Comparison of ENCODE assay signal across 8 cellular contexts in genomic region chr1:151540982-151541377, GRCh38. TPM values are rescaled to one million over a fixed set of nuclear protein-coding genes. Genes with fewer than 3 reads are reported as not detected.
DNase-seq lines count a peak whose midpoint lies in the region; ATAC-seq, FAIRE-seq and TF ChIP-seq lines count a peak whose summit lies in the region.

No MANE protein-coding gene starts in this region.

- intact Hi-C loops in CD4-positive, alpha-beta memory T cell (cut with micrococcal nuclease), result loop anchor here (2.0 to 10.0 kb wide), 3 partner anchors 30 to 454 kb away; partner anchors contain the start of genes CGN, POGZ and S100A10
- intact Hi-C loops in GM12878 (cut with micrococcal nuclease; ENCODE audit: unreplicated experiment), result no loop called here

- H3K4me3 Mint-ChIP-seq in CD4-positive, alpha-beta memory T cell, result peak overlapping the region; percentile 95 to 98 (median 96)

- H3K9ac ChIP-seq in HUES64 (ENCODE audit: low read depth, low read length), result peak overlapping the region; percentile 65
- H3K9ac ChIP-seq in GM12878 (ENCODE audit: control insufficient read depth, insufficient read depth, low read length), result 0 out of 2 replicates have a peak overlapping the region, but pooled peaks have one; percentile 19

- in situ Hi-C loops in GM12878 (cut with MboI), result no loop called here

- WGBS in HUES64, result 1% methylated on average over 9 of the region's 13 CpGs
- 25% methylated on average over 13 of the region's 13 CpGs for WGBS in GM12878 (ENCODE audit: insufficient coverage, insufficient replicate concordance, low lambda C conversion rate, missing lambda C conversion rate)
- 19% methylated on average over 12 of the region's 13 CpGs for WGBS in suprapubic skin

- POLR2A ChIA-PET in CD4-positive, alpha-beta memory T cell (lab: Charles Lee; ENCODE audit: partially characterized antibody), result interaction anchor here (1.0 to 1.5 kb wide), 3 partner anchors 8 to 97 kb away, joined by 3 to 4 read pairs (median 4); partner anchors contain the start of gene CGN
- POLR2A ChIA-PET in GM12878 (lab: Charles Lee), result interaction anchor here (0.6 kb wide), 1 partner anchor 12 kb away, joined by 3 read pairs; no protein-coding TSS in a partner anchor

- TF ChIP-seq EP300 in GM12878 (IDR thresholded peaks at IDR 0.05; ENCODE audit: borderline replicate concordance in 1 of 2, control insufficient read depth in 1 of 2, low read depth in 2 of 2, low read length in 2 of 2), result no peak
- TF ChIP-seq EP300 in suprapubic skin (IDR thresholded peaks at IDR 0.05), result no peak

- H3K9me3 ChIP-seq in CD4-positive, alpha-beta memory T cell (ENCODE audit: control insufficient read depth in 1 of 2, low read length in 2 of 2), result no peaks in the 10 kb centered on the region
- H3K9me3 ChIP-seq in HUES64 (ENCODE audit: insufficient read depth, low read depth, low read length) (no peaks in the 10 kb centered on the region), GM12878 (replicated peaks; ENCODE audit: control insufficient read depth, insufficient read depth, low read length) (no peaks in the 10 kb centered on the region), suprapubic skin (no peaks in the 10 kb centered on the region)

- peaks cover 0 to 5% of the 10 kb centered on the region in 2 donors for H3K36me3 Mint-ChIP-seq in CD4-positive, alpha-beta memory T cell

- H3K4me1 ChIP-seq in CD4-positive, alpha-beta memory T cell (ENCODE audit: insufficient read depth, low read length), result peaks cover 18% of the 10 kb centered on the region
- H3K4me1 ChIP-seq in HUES64 (ENCODE audit: insufficient read depth, low read length) (peaks cover 15% of the 10 kb centered on the region), GM12878 (ENCODE audit: control insufficient read depth, insufficient read depth, low read length) (peaks cover 13% of the 10 kb centered on the region), suprapubic skin (peaks cover 42% of the 10 kb centered on the region)

- H3K79me2 ChIP-seq in GM12878 (ENCODE audit: control insufficient read depth, insufficient read depth, low read length), result no peaks in the 10 kb centered on the region

- TF ChIP-seq CTCF in GM12878 (IDR thresholded peaks at IDR 0.05 in 2 of 3, conservative IDR thresholded peaks at IDR 0.05 in 1 of 3; ENCODE audit: control insufficient read depth in 2 of 3, extremely low read depth in 1 of 3, insufficient read depth in 1 of 3, low read depth in 3 of 3, low read length in 3 of 3) (no peak), kidney epithelial cell (IDR thresholded peaks at IDR 0.05; ENCODE audit: insufficient read depth, low read length, poor library complexity, severe bottlenecking) (no peak), suprapubic skin (IDR thresholded peaks at IDR 0.05) (no peak)

- RAD21 ChIA-PET in GM12878 (lab: Charles Lee; ENCODE audit: unreplicated experiment), result no interaction called here

- H3K4me3 ChIP-seq in CD4-positive, alpha-beta memory T cell (ENCODE audit: low read length in 2 of 2), result peak overlapping the region; percentile 50 to 62
- H3K4me3 ChIP-seq in HUES64 (ENCODE audit: low read length) (peak overlapping the region; percentile 81), GM12878 (peak overlapping the region; percentile 59; the same call in 1 of the 2 replicates), kidney epithelial cell (ENCODE audit: low read depth, low read length) (peak overlapping the region; percentile 79), suprapubic skin (peak overlapping the region; percentile 75)

- CTCF ChIA-PET in CD4-positive, alpha-beta memory T cell (lab: Charles Lee; ENCODE audit: partially characterized antibody), result interaction anchor here (0.9 kb wide), 1 partner anchor 53 kb away, joined by 3 read pairs; no protein-coding TSS in a partner anchor
- CTCF ChIA-PET in GM12878 (lab: Yijun Ruan, JAX), result no interaction called here

- peak overlapping the region; percentile 61 for H2AFZ ChIP-seq in GM12878 (ENCODE audit: control insufficient read depth, low read depth, low read length)

- H3K27me3 ChIP-seq in CD4-positive, alpha-beta memory T cell (ENCODE audit: insufficient read depth, low read length), result no peaks in the 10 kb centered on the region
- no peaks in the 10 kb centered on the region for H3K27me3 ChIP-seq in HUES64 (ENCODE audit: insufficient read depth, low read length)
- H3K27me3 ChIP-seq in GM12878 (replicated peaks in 1 of 2; ENCODE audit: control insufficient read depth in 2 of 2, insufficient read depth in 2 of 2, low read length in 1 of 2), result peaks cover 4 to 5% of the 10 kb centered on the region in 2 experiments
- H3K27me3 ChIP-seq in kidney epithelial cell (ENCODE audit: control insufficient read depth, insufficient read depth, low read length), result no peaks in the 10 kb centered on the region
- no peaks in the 10 kb centered on the region for H3K27me3 ChIP-seq in suprapubic skin

- H3K4me1 Mint-ChIP-seq in CD4-positive, alpha-beta memory T cell, result peaks cover 8 to 26% (median 19%) of the 10 kb centered on the region in 4 donors

- no peak for FAIRE-seq in GM12878 (lab: Jason Lieb, UNC)

- H3K36me3 ChIP-seq in CD4-positive, alpha-beta memory T cell (ENCODE audit: insufficient read depth, low read length), result no peaks in the 10 kb centered on the region
- H3K36me3 ChIP-seq in HUES64 (ENCODE audit: insufficient read depth, low read length) (peaks cover 24% of the 10 kb centered on the region), GM12878 (ENCODE audit: control insufficient read depth in 2 of 2, insufficient read depth in 2 of 2, low read length in 1 of 2) (no peaks in the 10 kb centered on the region), kidney epithelial cell (ENCODE audit: control insufficient read depth, insufficient read depth, low read length) (no peaks in the 10 kb centered on the region), suprapubic skin (no peaks in the 10 kb centered on the region)

- TF ChIP-seq RAD21 in GM12878 (IDR thresholded peaks at IDR 0.05; ENCODE audit: insufficient read depth, low read depth, low read length), result no peak

- no TSS peak for BruUV-seq in GM12878 (replicated peaks; lab: Mats Ljungman, UMichigan)

- TF ChIP-seq POLR2A in GM12878 (IDR thresholded peaks at IDR 0.05; ENCODE audit: low read depth, low read length) (no peak), suprapubic skin (IDR thresholded peaks at IDR 0.05) (no peak)

- H3K4me2 ChIP-seq in GM12878 (ENCODE audit: control insufficient read depth, insufficient read depth), result peak overlapping the region; percentile 90

- H3K27ac ChIP-seq in CD4-positive, alpha-beta memory T cell (ENCODE audit: low read depth, low read length), result peak overlapping the region; percentile 57
- no peak overlapping the region for H3K27ac ChIP-seq in HUES64 (ENCODE audit: low read depth, low read length)
- H3K27ac ChIP-seq in GM12878 (ENCODE audit: control insufficient read depth, insufficient read depth), result no peak overlapping the region
- peak overlapping the region; percentile 87 for H3K27ac ChIP-seq in suprapubic skin

- no peaks in the 10 kb centered on the region for H4K20me1 ChIP-seq in GM12878 (ENCODE audit: control insufficient read depth, insufficient read depth)

- peak overlapping the region in 6 of 7 donors; percentile 46 to 97 (median 93) for H3K27ac Mint-ChIP-seq in CD4-positive, alpha-beta memory T cell

- H3K27me3 Mint-ChIP-seq in CD4-positive, alpha-beta memory T cell, result no peaks in the 10 kb centered on the region

- SMC1A ChIA-PET in GM12878 (lab: Charles Lee; ENCODE audit: uncharacterized antibody, unreplicated experiment), result interaction anchor here (1.5 kb wide), 1 partner anchor 45 kb away, joined by 4 read pairs; no protein-coding TSS in a partner anchor

- DNase-seq in CD4-positive, alpha-beta memory T cell, result no peak
- DNase-seq in GM12878 (ENCODE audit: low read depth, low spot score) (no peak), kidney epithelial cell (ENCODE audit: low read depth) (no peak), suprapubic skin (ENCODE audit: low spot score in 2 of 2) (peak in 1 of 2 donors; percentile 79)

- no peak for ATAC-seq in GM12878
- no peak for ATAC-seq in activated CD4-positive, CD25-positive, alpha-beta regulatory T cell treated with anti-CD3 and anti-CD28 coated beads, Interleukin-2, amount 50 U/mL, for 24 hours
- ATAC-seq in HG03108 (IDR thresholded peaks at IDR 0.05; ENCODE audit: unreplicated experiment), result no peak
- ATAC-seq in GM19455 (IDR thresholded peaks at IDR 0.05; ENCODE audit: unreplicated experiment), result no peak

- no peaks in the 10 kb centered on the region for H3K9me3 Mint-ChIP-seq in CD4-positive, alpha-beta memory T cell

RNA-seq across cellular contexts. Expression of gene TUFT1, which starts 0.9 kb away (rescaled TPM):
- total RNA-seq in CD4-positive, alpha-beta memory T cell, result 1 to 10 TPM; 3.5 to 4.4 TPM
- polyA plus RNA-seq in CD4-positive, alpha-beta memory T cell, result 1 to 10 TPM; 5.0 to 5.3 TPM
- polyA plus RNA-seq in HUES64 (2013, experiment 1 of 2), result 5.5 TPM
- polyA plus RNA-seq in HUES64 (2013, experiment 2 of 2), result 6.3 TPM
- not detected in 2 replicates for total RNA-seq in GM12878 (2013; cell fraction: nucleolus; rRNA removed)
- total RNA-seq in GM12878 (2014; rRNA removed) (2.7 and 4.3 TPM in 2 replicates), GM12878 (2014; rRNA removed; fragmentation: Illumina TruSeq; extraction: Trizol) (2.9 and 3.2 TPM in 2 replicates), GM12878 (2021) (2.6 and 4.1 TPM in 2 replicates), kidney epithelial cell (69.1 and 74.4 TPM in 2 replicates), suprapubic skin (100 to 1,000 TPM in 1 of 4 donors, 10 to 100 TPM in 3; 83.4 to 121 (median 91.5) TPM)
- polyA plus RNA-seq in GM12878 (2011; ENCODE audit: low read depth), result 0.83 TPM
- polyA plus RNA-seq in GM12878 (2011; rRNA removed) (0.08 TPM in 1 of 2 replicates, not detected in the other), GM12878 (2014; fragmentation: Illumina TruSeq; extraction: Trizol) (3.6 and 4.0 TPM in 2 replicates), GM12878 (2014; fragmentation: Nextera tagmentation; extraction: Ambion mirVana) (1 to 10 TPM; 3.7 to 4.3 TPM), GM12878 (2014; rRNA removed) (3.2 and 4.0 TPM in 2 replicates), GM12878 (2016; fragmentation: Nextera tagmentation; extraction: Ambion mirVana) (1 to 10 TPM; 2.2 to 2.8 TPM)
- 0.05 and 0.15 TPM in 2 replicates for polyA plus RNA-seq in GM12878 (2011; cell fraction: cytosol; rRNA removed)
- 0.10 TPM in 1 of 2 replicates, not detected in the other for polyA plus RNA-seq in GM12878 (2011; cell fraction: nucleus; rRNA removed)
- 1.6 and 1.9 TPM in 2 replicates for polyA plus RNA-seq in GM12878 (2012)
- polyA minus RNA-seq in GM12878 (2011; rRNA and poly(A)+ RNA removed), result 0.31 TPM in 1 of 2 replicates, not detected in the other
- polyA minus RNA-seq in GM12878 (2011; cell fraction: cytosol; rRNA and poly(A)+ RNA removed), result 0.42 TPM in 1 of 2 replicates, not detected in the other
- polyA minus RNA-seq in GM12878 (2011; cell fraction: nucleus; rRNA and poly(A)+ RNA removed), result not detected in 2 replicates

RNA-seq across cellular contexts. Expression of gene CGN, which starts 29.8 kb away (rescaled TPM):
- 1 to 10 TPM in 1 of 2 experiments, under 1 TPM in 1; 0.81 to 1.4 TPM for total RNA-seq in CD4-positive, alpha-beta memory T cell
- 1 to 10 TPM in 1 of 2 donors, not detected in 1; 1.0 TPM for polyA plus RNA-seq in CD4-positive, alpha-beta memory T cell
- 15.1 TPM for polyA plus RNA-seq in HUES64 (2013, experiment 1 of 2)
- 16.2 TPM for polyA plus RNA-seq in HUES64 (2013, experiment 2 of 2)
- 1.6 and 4.0 TPM in 2 replicates for total RNA-seq in GM12878 (2013; cell fraction: nucleolus; rRNA removed)
- total RNA-seq in GM12878 (2014; rRNA removed) (2.9 and 3.9 TPM in 2 replicates), GM12878 (2014; rRNA removed; fragmentation: Illumina TruSeq; extraction: Trizol) (2.7 and 3.0 TPM in 2 replicates), GM12878 (2021) (6.5 and 6.6 TPM in 2 replicates), kidney epithelial cell (23.6 and 29.3 TPM in 2 replicates), suprapubic skin (10 to 100 TPM; 37.9 to 62.4 (median 41.7) TPM)
- 0.96 TPM for polyA plus RNA-seq in GM12878 (2011; ENCODE audit: low read depth)
- polyA plus RNA-seq in GM12878 (2011; rRNA removed) (0.11 and 0.20 TPM in 2 replicates), GM12878 (2014; fragmentation: Illumina TruSeq; extraction: Trizol) (6.0 and 6.5 TPM in 2 replicates), GM12878 (2014; fragmentation: Nextera tagmentation; extraction: Ambion mirVana) (1 to 10 TPM in 1 of 2 experiments, under 1 TPM in 1; 0.47 to 1.8 TPM), GM12878 (2014; rRNA removed) (3.8 and 3.9 TPM in 2 replicates), GM12878 (2016; fragmentation: Nextera tagmentation; extraction: Ambion mirVana) (1 to 10 TPM; 4.1 to 5.0 TPM)
- polyA plus RNA-seq in GM12878 (2011; cell fraction: cytosol; rRNA removed), result 0.01 and 0.10 TPM in 2 replicates
- polyA plus RNA-seq in GM12878 (2011; cell fraction: nucleus; rRNA removed), result 0.31 and 0.82 TPM in 2 replicates
- polyA plus RNA-seq in GM12878 (2012), result 1.7 and 1.8 TPM in 2 replicates
- polyA minus RNA-seq in GM12878 (2011; rRNA and poly(A)+ RNA removed), result 0.31 TPM in 1 of 2 replicates, not detected in the other
- not detected in 2 replicates for polyA minus RNA-seq in GM12878 (2011; cell fraction: cytosol; rRNA and poly(A)+ RNA removed)
- 0.12 and 0.67 TPM in 2 replicates for polyA minus RNA-seq in GM12878 (2011; cell fraction: nucleus; rRNA and poly(A)+ RNA removed)

Comparison
In these comparisons a context has a peak if more than half of its experiments do, and no peak if none do; other contexts are left out.
1. H3K27ac ChIP-seq: peak in CD4-positive, alpha-beta memory T cell (single experiment) and suprapubic skin (single experiment); none in HUES64 (single experiment) and GM12878 (single experiment).
2. RNA of gene TUFT1, which starts 0.9 kb away (total RNA-seq): 83.4 to 121 TPM in suprapubic skin and 69.1 to 74.4 TPM in kidney epithelial cell; 3.5 to 4.4 TPM in CD4-positive, alpha-beta memory T cell and 2.6 to 4.3 TPM in GM12878; every median in the first group is over 10 times any median in the second.
3. Peak in every context shown above with its lines, with median percentiles within 50 percentile points of each other: H3K4me3 ChIP-seq.